Comparison of ENCODE assay signal across 8 cellular contexts in the genomic region with DNA sequence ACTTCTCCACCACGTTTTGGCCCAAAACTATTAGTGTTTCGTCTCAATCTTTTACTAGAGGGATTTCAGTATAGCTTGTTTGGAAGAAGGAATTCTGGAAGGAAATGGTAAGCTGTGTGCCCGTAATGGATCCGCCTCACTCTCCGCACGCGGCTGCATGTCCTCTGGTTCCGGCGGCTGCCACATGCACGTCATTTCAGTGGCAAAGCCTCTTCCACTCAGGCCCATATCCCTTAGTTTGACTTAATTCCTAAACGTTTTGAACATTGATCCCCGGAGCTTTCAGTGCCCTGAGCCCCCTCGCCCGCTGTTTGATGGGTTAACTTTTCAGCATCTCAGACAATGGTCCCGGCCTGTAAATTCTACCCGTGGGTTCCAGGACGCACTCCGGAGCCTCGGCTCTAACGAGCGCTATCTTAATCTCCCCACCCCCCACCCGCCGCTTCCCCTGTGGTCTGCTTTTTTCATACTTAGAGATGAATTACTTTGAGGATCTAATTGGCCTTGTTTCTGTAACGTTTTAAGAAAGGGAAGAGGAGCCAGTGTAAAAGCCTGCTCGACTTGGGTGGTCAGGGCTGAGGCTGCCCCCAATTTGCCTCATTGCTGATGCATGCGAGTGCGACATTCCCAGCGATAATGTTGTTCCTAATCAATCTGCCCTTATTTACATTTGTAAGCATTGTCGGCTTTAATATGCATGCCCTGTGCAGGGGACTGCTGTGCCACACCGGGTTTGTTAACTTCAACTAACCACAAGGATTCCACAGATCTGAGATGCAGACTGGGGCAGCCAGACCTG. TPM values are rescaled to one million over a fixed set of nuclear protein-coding genes. Genes with fewer than 3 reads are reported as not detected.
DNase-seq lines count a peak whose midpoint lies in the region; ATAC-seq and TF ChIP-seq lines count a peak whose summit lies in the region.

No MANE protein-coding gene starts in this region.

- H3K9me3 Mint-ChIP-seq in CD8-positive, alpha-beta memory T cell = peaks cover 0 to 2% (median 0%) of the 10 kb centered on the region in 5 donors
- H3K9me3 Mint-ChIP-seq in memory B cell = no peaks in the 10 kb centered on the region

- H3K36me3 Mint-ChIP-seq in CD8-positive, alpha-beta memory T cell = peaks cover 0 to 18% (median 1%) of the 10 kb centered on the region in 3 donors
- H3K36me3 Mint-ChIP-seq in memory B cell = peaks cover 4% of the 10 kb centered on the region

- ATAC-seq in memory B cell (ENCODE audit: low read depth) (no peak), HG03521 (IDR thresholded peaks at IDR 0.05; ENCODE audit: unreplicated experiment) (no peak), GM19351 (IDR thresholded peaks at IDR 0.05; ENCODE audit: unreplicated experiment) (no peak), HG03460 (IDR thresholded peaks at IDR 0.05; ENCODE audit: unreplicated experiment) (no peak)

- H3K27me3 Mint-ChIP-seq in CD8-positive, alpha-beta memory T cell = peaks cover 17 to 18% of the 10 kb centered on the region in 2 donors
- H3K27me3 Mint-ChIP-seq in memory B cell = peaks cover 26% of the 10 kb centered on the region

- CTCF ChIA-PET in CD8-positive, alpha-beta memory T cell (lab: Charles Lee) = interaction anchor here (0.6 to 1.8 kb wide), 3 partner anchors 18 to 78 kb away, joined by 3 to 10 read pairs (median 3); no protein-coding TSS in a partner anchor

- DNase-seq in CD8-positive, alpha-beta memory T cell = peak in 1 of 5 donors; percentile 21
- DNase-seq in LHCN-M2 (ENCODE audit: low read depth) = peak; percentile 31
- DNase-seq in brain microvascular endothelial cell = no peak
- DNase-seq in memory B cell (ENCODE audit: low spot score in 2 of 2) = no peak
- no peak for DNase-seq in stimulated activated CD4-positive, alpha-beta T cell treated with anti-CD3 and anti-CD28 coated beads, Interleukin-12 subunit alpha, Interleukin-12 subunit beta, amount 100 ng/mL, for 4 hours

- H3K27ac Mint-ChIP-seq in CD8-positive, alpha-beta memory T cell = peak overlapping the region in 6 of 8 donors; percentile 37 to 92 (median 86)
- no peak overlapping the region for H3K27ac Mint-ChIP-seq in memory B cell

- peaks cover 40 to 68% (median 50%) of the 10 kb centered on the region in 3 donors for H3K4me1 Mint-ChIP-seq in CD8-positive, alpha-beta memory T cell
- H3K4me1 Mint-ChIP-seq in memory B cell = peaks cover 21% of the 10 kb centered on the region

- POLR2A ChIA-PET in CD8-positive, alpha-beta memory T cell (lab: Charles Lee) = interaction anchor here (1.8 kb wide), 2 partner anchors 17 to 50 kb away, joined by 6 to 8 read pairs; no protein-coding TSS in a partner anchor

- in situ Hi-C loops in brain microvascular endothelial cell (cut with HindIII; ENCODE audit: low pct_ligation_motif_present, low sequenced_read_pairs) = no loop called here

- H3K36me3 ChIP-seq in CD8-positive, alpha-beta memory T cell (ENCODE audit: insufficient read depth, low read length) = no peaks in the 10 kb centered on the region
- H3K36me3 ChIP-seq in brain microvascular endothelial cell (replicated peaks) = no peaks in the 10 kb centered on the region

- peaks cover 29% of the 10 kb centered on the region for H3K4me1 ChIP-seq in CD8-positive, alpha-beta memory T cell (ENCODE audit: insufficient read depth, low read length)

- peak overlapping the region; percentile 61 for H3K27ac ChIP-seq in CD8-positive, alpha-beta memory T cell (ENCODE audit: low read depth, low read length)
- H3K27ac ChIP-seq in brain microvascular endothelial cell = no peak overlapping the region

- H3K4me3 Mint-ChIP-seq in CD8-positive, alpha-beta memory T cell = peak overlapping the region; percentile 37 to 96 (median 92)
- peak overlapping the region; percentile 63 for H3K4me3 Mint-ChIP-seq in memory B cell

- no peaks in the 10 kb centered on the region for H3K9me3 ChIP-seq in CD8-positive, alpha-beta memory T cell (ENCODE audit: low read length)

- peaks cover 6% of the 10 kb centered on the region for H3K27me3 ChIP-seq in CD8-positive, alpha-beta memory T cell (ENCODE audit: insufficient read depth, low read length, poor library complexity, severe bottlenecking)
- H3K27me3 ChIP-seq in brain microvascular endothelial cell (replicated peaks) = peaks cover 2% of the 10 kb centered on the region

- TF ChIP-seq CTCF in brain microvascular endothelial cell (IDR thresholded peaks at IDR 0.05; ENCODE audit: low read depth, low read length, missing control alignments) = no peak

- peak overlapping the region; percentile 47 for H3K4me3 ChIP-seq in CD8-positive, alpha-beta memory T cell (ENCODE audit: low read length)
- peak overlapping the region; percentile 72 for H3K4me3 ChIP-seq in brain microvascular endothelial cell (ENCODE audit: low read depth, low read length)

RNA-seq across cellular contexts. Expression of a gene that starts 4.6 kb away (rescaled TPM):
- 1 to 10 TPM; 7.1 to 7.9 TPM for total RNA-seq in CD8-positive, alpha-beta memory T cell
- polyA plus RNA-seq in CD8-positive, alpha-beta memory T cell = 23.3 TPM
- 3.6 and 3.8 TPM in 2 replicates for total RNA-seq in LHCN-M2 (2014; rRNA removed)
- 0.95 TPM for polyA plus RNA-seq in LHCN-M2 (2012)
